24 cellular contexts compared by ENCODE assay signal in genomic region chr3:13388816-13389215, GRCh38. TPM values are rescaled to one million over a fixed set of nuclear protein-coding genes. Genes with fewer than 3 reads are reported as not detected.
"Had no signal": no experiment of that assay in that cellular context is flagged by ENCODE, and none has a peak within 500 bp of the region (broad histone marks: within the 10 kb centered on the region; RNA-seq: fewer than 3 reads in every experiment).

No MANE protein-coding gene starts in this region.

- H3K9ac ChIP-seq: neural progenitor cell had no signal

- H3K4me2 ChIP-seq: hepatocyte, neural progenitor cell had no signal

- H3K79me2 ChIP-seq: hepatocyte had no signal

- H3K27ac ChIP-seq: colonic mucosa, foreskin keratinocyte, hepatocyte, left ventricle myocardium inferior, lower lobe of right lung, neural progenitor cell, pancreas, right lobe of liver, suprapubic skin, thyroid gland, vagina had no signal

- H3K4me3 ChIP-seq: colonic mucosa, hepatocyte, left ventricle myocardium inferior, lower lobe of right lung, neural progenitor cell, pancreas, right lobe of liver, suprapubic skin, thyroid gland, vagina had no signal

- H3K27me3 Mint-ChIP-seq: natural killer cell treated with Interleukin-12 subunit alpha and Interleukin-12 subunit beta and Interleukin-15 and Interleukin-18, amount 100 ng/mL, for 72 hours; progenitor cell of endocrine pancreas; type B pancreatic cell had no signal

- H3K4me1 ChIP-seq: colonic mucosa, foreskin keratinocyte, left ventricle myocardium inferior, lower lobe of right lung, neural progenitor cell, pancreas, suprapubic skin, thyroid gland, vagina had no signal

- H3K9me3 ChIP-seq: colonic mucosa, left ventricle myocardium inferior, lower lobe of right lung, pancreas, right lobe of liver, suprapubic skin, thyroid gland, vagina had no signal

- DNase-seq: colonic mucosa; dermis blood vessel endothelial cell; erythroblast; foreskin keratinocyte; kidney; left cardiac atrium; left ventricle myocardium inferior; lower lobe of right lung; mesenchymal stem cell; midbrain; nucleus accumbens; pancreas; right lobe of liver; stimulated activated CD4-positive, alpha-beta T cell treated with anti-CD3 and anti-CD28 coated beads, Interleukin-1b, Interleukin-23, amount 100 ng/mL, for 48 hours; stimulated activated CD4-positive, alpha-beta T cell treated with anti-CD3 and anti-CD28 coated beads, Interleukin-4, amount 100 ng/mL, for 24 hours; stimulated activated naive CD4-positive, alpha-beta T cell; thyroid gland had no signal

- H3K4me3 Mint-ChIP-seq: natural killer cell treated with Interleukin-12 subunit alpha and Interleukin-12 subunit beta and Interleukin-15 and Interleukin-18, amount 100 ng/mL, for 72 hours; neural progenitor cell; type B pancreatic cell had no signal

- H3K4me1 Mint-ChIP-seq: neural progenitor cell had no signal

- H3K36me3 ChIP-seq: colonic mucosa, left ventricle myocardium inferior, neural progenitor cell, vagina had no signal

- H3K27ac Mint-ChIP-seq: natural killer cell treated with Interleukin-12 subunit alpha and Interleukin-12 subunit beta and Interleukin-15 and Interleukin-18, amount 100 ng/mL, for 72 hours; neural progenitor cell; progenitor cell of endocrine pancreas; type B pancreatic cell had no signal

- H3K27me3 ChIP-seq: colonic mucosa, hepatocyte, neural progenitor cell, pancreas, right lobe of liver, suprapubic skin, thyroid gland, vagina had no signal

- H2AFZ ChIP-seq: hepatocyte, neural progenitor cell had no signal

- H3K9me3 Mint-ChIP-seq: natural killer cell treated with Interleukin-12 subunit alpha and Interleukin-12 subunit beta and Interleukin-15 and Interleukin-18, amount 100 ng/mL, for 72 hours; neural progenitor cell; type B pancreatic cell had no signal

- ATAC-seq: foreskin keratinocyte; left cardiac atrium; lower lobe of right lung; natural killer cell treated with Interleukin-12 subunit alpha and Interleukin-12 subunit beta and Interleukin-15 and Interleukin-18, amount 100 ng/mL, for 72 hours; pancreas; right lobe of liver had no signal

RNA-seq across cellular contexts. Expression of gene NUP210, which starts 31.3 kb away (rescaled TPM):
- total RNA-seq: foreskin keratinocyte had no signal
